ENCODE assay signal across 8 cellular contexts in the genomic region with DNA sequence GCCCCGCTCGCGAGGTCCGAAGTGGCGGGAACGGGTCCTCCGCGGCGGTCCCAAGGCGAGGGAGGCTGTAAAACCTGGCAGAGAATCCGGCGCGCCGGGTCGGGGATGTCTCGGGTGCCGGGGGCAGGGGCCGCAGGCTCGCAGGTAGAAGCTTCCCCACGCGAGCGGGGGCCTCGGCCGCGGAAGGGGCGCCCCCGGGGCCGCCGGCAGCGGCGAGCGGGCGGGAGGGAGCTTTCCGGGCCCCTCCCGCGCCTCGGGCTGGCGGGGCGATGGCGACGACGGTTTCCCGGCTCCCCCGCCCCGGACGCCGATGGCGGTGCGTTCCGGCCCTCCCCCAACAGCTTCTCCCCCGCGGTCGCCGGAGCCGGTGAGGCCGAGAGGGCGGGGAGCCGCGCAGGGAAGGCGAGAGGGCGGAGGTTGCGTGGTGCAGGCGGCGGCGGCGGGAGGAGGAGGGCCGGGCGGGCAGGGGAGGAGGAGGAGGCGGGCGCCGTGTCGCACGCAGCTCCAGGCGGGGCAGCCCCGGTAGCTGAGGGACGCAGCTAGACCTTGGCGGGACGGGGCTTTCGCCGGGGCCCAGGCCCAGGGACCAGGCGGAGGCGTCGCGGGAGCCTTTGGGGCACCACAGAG. TPM values are rescaled to one million over a fixed set of nuclear protein-coding genes. Genes with fewer than 3 reads are reported as not detected.
DNase-seq lines count a peak whose midpoint lies in the region; ATAC-seq and TF ChIP-seq lines count a peak whose summit lies in the region.

Gene CUL1, plus strand, starts transcription at position 507 of the 627 bp plus-strand sequence. CDS start 31,220 bp downstream, outside the sequence.

- H4K20me1 ChIP-seq in neural progenitor cell (ENCODE audit: low read depth): peaks cover 30% of the 10 kb centered on the region

- peaks cover 26% of the 10 kb centered on the region for H3F3A ChIP-seq in neural progenitor cell (ENCODE audit: low read depth)

- no peaks in the 10 kb centered on the region for H3K9me3 Mint-ChIP-seq in neural progenitor cell

- H3K9ac ChIP-seq in HUES6 (ENCODE audit: low read length) (peak within 1 kb of the TSS; percentile 97), neural progenitor cell (peak within 1 kb of the TSS; percentile 92)

- TF ChIP-seq CTCF in fibroblast of villous mesenchyme (IDR thresholded peaks at IDR 0.05; ENCODE audit: insufficient read depth, low read depth, low read length) (no peak), neural progenitor cell (IDR thresholded peaks at IDR 0.05) (no peak), subcutaneous adipose tissue (IDR thresholded peaks at IDR 0.05; ENCODE audit: low read depth) (no peak)

- H3K4me3 ChIP-seq in HUES6 (ENCODE audit: low read depth, low read length) (peak within 1 kb of the TSS; percentile 69), fibroblast of villous mesenchyme (ENCODE audit: low read depth, low read length) (peak within 1 kb of the TSS; percentile 66), neural progenitor cell (peak within 1 kb of the TSS; percentile 81)

- H3K4me1 ChIP-seq in HUES6 (ENCODE audit: control insufficient read depth, insufficient read depth, low read length): peaks cover 41% of the 10 kb centered on the region
- peaks cover 37% of the 10 kb centered on the region for H3K4me1 ChIP-seq in neural progenitor cell

- H3K27ac ChIP-seq in HUES6 (ENCODE audit: low read depth, low read length) (peak within 1 kb of the TSS; percentile 96), neural progenitor cell (peak within 1 kb of the TSS; percentile 93)

- peak within 1 kb of the TSS; percentile 94 for H3K4me3 Mint-ChIP-seq in neural progenitor cell

- H3K27me3 Mint-ChIP-seq in neural progenitor cell (ENCODE audit: insufficient read depth, low read depth): peaks cover 5% of the 10 kb centered on the region

- H3K9me3 ChIP-seq in HUES6 (ENCODE audit: control insufficient read depth, insufficient read depth, low read depth, low read length): no peaks in the 10 kb centered on the region
- H3K9me3 ChIP-seq in neural progenitor cell (ENCODE audit: low read depth): no peaks in the 10 kb centered on the region

- peak within 1 kb of the TSS; percentile 97 for H3K27ac Mint-ChIP-seq in neural progenitor cell

- H3K79me2 ChIP-seq in neural progenitor cell (ENCODE audit: low read depth): peaks cover 64% of the 10 kb centered on the region

- H3K36me3 Mint-ChIP-seq in neural progenitor cell: peaks cover 9% of the 10 kb centered on the region

- ATAC-seq in GM21423 (IDR thresholded peaks at IDR 0.05; ENCODE audit: unreplicated experiment): peak; percentile 70

- peak within 1 kb of the TSS; percentile 88 for H3K4me2 ChIP-seq in neural progenitor cell

- H2AFZ ChIP-seq in neural progenitor cell (replicated peaks): peak within 1 kb of the TSS; percentile 70

- DNase-seq in DMS53 (lab: John Stamatoyannopoulos, UW) (peak; percentile 96), RKO (ENCODE audit: low spot score) (peak; percentile 71), fibroblast of villous mesenchyme (ENCODE audit: low read depth) (peak; percentile 76), neural progenitor cell (ENCODE audit: low spot score) (peak; percentile 89)
- DNase-seq in activated effector memory CD4-positive, alpha-beta T cell treated with anti-CD3 and anti-CD28 coated beads, Interleukin-2, amount 50 U/mL, for 16 hours: peak; percentile 95

- H3K36me3 ChIP-seq in HUES6 (ENCODE audit: control insufficient read depth, insufficient read depth, low read length) (no peaks in the 10 kb centered on the region), neural progenitor cell (no peaks in the 10 kb centered on the region)

- peaks cover 40% of the 10 kb centered on the region for H3K4me1 Mint-ChIP-seq in neural progenitor cell

- no peaks in the 10 kb centered on the region for H3K27me3 ChIP-seq in HUES6 (ENCODE audit: control insufficient read depth, insufficient read depth, low read length)
- H3K27me3 ChIP-seq in neural progenitor cell: no peaks in the 10 kb centered on the region

RNA-seq across cellular contexts. Expression of gene CUL1, which starts in this region (rescaled TPM):
- 41.9 and 61.7 TPM in 2 replicates for total RNA-seq in fibroblast of villous mesenchyme
- total RNA-seq in neural progenitor cell (ENCODE audit: low replicate concordance): 74.2 and 89.3 TPM in 2 replicates
- total RNA-seq in subcutaneous adipose tissue: 10 to 100 TPM; 54.1 to 66.4 (median 57.5) TPM

Comparison
In these comparisons a context has a peak if more than half of its experiments do, and no peak if none do; other contexts are left out.
1. Peak in every context shown above with its lines: DNase-seq, ATAC-seq, H3K4me3 ChIP-seq and H3K27ac ChIP-seq.